ENCODE assay signal across 19 cellular contexts in genomic region chr13:112685856-112686255, GRCh38. TPM values are rescaled to one million over a fixed set of nuclear protein-coding genes. Genes with fewer than 3 reads are reported as not detected.
DNase-seq lines count a peak whose midpoint lies in the region; ATAC-seq and TF ChIP-seq lines count a peak whose summit lies in the region.
"Had no signal": no experiment of that assay in that cellular context is flagged by ENCODE, and none has a peak within 500 bp of the region (broad histone marks: within the 10 kb centered on the region; RNA-seq: fewer than 3 reads in every experiment).

No MANE protein-coding gene starts in this region.

- H3K4me1 ChIP-seq in HCT116 (ENCODE audit: control insufficient read depth in 1 of 2, insufficient read depth in 2 of 2, low read length in 2 of 2): peaks cover 3 to 21% of the 10 kb centered on the region in 2 experiments; a peak in 3 of 4 replicates
- H3K4me1 ChIP-seq in trophoblast cell (ENCODE audit: control insufficient read depth in 1 of 2, insufficient read depth in 2 of 2, low read length in 2 of 2): peaks cover 7 to 10% of the 10 kb centered on the region in 2 experiments

- no peaks in the 10 kb centered on the region for H3K9me3 Mint-ChIP-seq in effector memory CD8-positive, alpha-beta T cell
- H3K9me3 Mint-ChIP-seq: dendritic cell treated with granulocyte-macrophage colony-stimulating factor and Interleukin-4, amounts not matched to agents 40 ng/mL and 50 ng/mL, for 4 days had no signal

- peaks cover 4% of the 10 kb centered on the region for H3K79me2 ChIP-seq in HCT116 (ENCODE audit: insufficient read depth, low read length)
- H3K79me2 ChIP-seq in trophoblast cell (ENCODE audit: control insufficient read depth, insufficient read depth, low read length, poor library complexity): peaks cover 9% of the 10 kb centered on the region

- H2AK5ac ChIP-seq in trophoblast cell (ENCODE audit: low read length): no peak overlapping the region

- BruUV-seq in HCT116 (replicated peaks; lab: Mats Ljungman, UMichigan): no TSS peak

- no peak overlapping the region for H3K18ac ChIP-seq in trophoblast cell (ENCODE audit: low read length)

- no peaks in the 10 kb centered on the region for H3K9me2 ChIP-seq in HCT116 (ENCODE audit: insufficient read depth)

- H2BK12ac ChIP-seq in trophoblast cell (ENCODE audit: low read length): no peak overlapping the region

- H2AFZ ChIP-seq in HCT116 (ENCODE audit: low read depth, low read length, poor library complexity, severe bottlenecking) (no peak overlapping the region), trophoblast cell (ENCODE audit: insufficient read depth, low read length, poor library complexity) (no peak overlapping the region)

- DNase-seq in NCI-H2029 (lab: John Stamatoyannopoulos, UW) (peak; percentile 43), NCI-H2029 treated with DMSO at 0.1 percent for 48 hours (lab: John Stamatoyannopoulos, UW) (no peak), HCT116 (ENCODE audit: low read depth, low spot score) (no peak), epithelial cell of esophagus (ENCODE audit: low read depth) (peak; percentile 53), trophoblast cell (peak; percentile 69 to 78), AG08396 (ENCODE audit: low spot score) (no peak), NCI-H2107 (lab: John Stamatoyannopoulos, UW) (no peak)
- no peak for DNase-seq in effector memory CD8-positive, alpha-beta T cell
- DNase-seq: activated CD4-positive, alpha-beta T cell treated with anti-CD3 and anti-CD28 coated beads for 1 hour; activated effector memory CD4-positive, alpha-beta T cell treated with Interleukin-2 at 50 U/mL for 16 hours; C1 segment of cervical spinal cord; foreskin melanocyte; Karpas-422; NCI-H1436; NCI-H2227 treated with DMSO at 0.1 percent for 48 hours; T-helper 9 cell had no signal

- no peak overlapping the region for H4K8ac ChIP-seq in trophoblast cell (ENCODE audit: low read depth, low read length)

- H3K27ac Mint-ChIP-seq in effector memory CD8-positive, alpha-beta T cell: no peak overlapping the region
- H3K27ac Mint-ChIP-seq: dendritic cell treated with granulocyte-macrophage colony-stimulating factor and Interleukin-4, amounts not matched to agents 40 ng/mL and 50 ng/mL, for 4 days had no signal

- H3K4me2 ChIP-seq in HCT116 (ENCODE audit: low read length): 0 out of 2 replicates have a peak overlapping the region, but pooled peaks have one; percentile 9
- H3K4me2 ChIP-seq in trophoblast cell (ENCODE audit: low read length): no peak overlapping the region

- TF ChIP-seq RAD21 in HCT116 (IDR thresholded peaks at IDR 0.05; ENCODE audit: low read depth): no peak

- no peaks in the 10 kb centered on the region for H4K20me1 ChIP-seq in HCT116 (ENCODE audit: insufficient read depth)

- H3K27me3 Mint-ChIP-seq in effector memory CD8-positive, alpha-beta T cell: no peaks in the 10 kb centered on the region

- no peaks in the 10 kb centered on the region for H3K36me3 ChIP-seq in HCT116 (ENCODE audit: control insufficient read depth in 1 of 2, insufficient read depth in 2 of 2, low read length in 2 of 2)
- H3K36me3 ChIP-seq in trophoblast cell (ENCODE audit: control insufficient read depth in 1 of 2, insufficient read depth in 2 of 2, low read length in 2 of 2): no peaks in the 10 kb centered on the region

- TF ChIP-seq POLR2A in HCT116 (IDR thresholded peaks at IDR 0.05; ENCODE audit: borderline replicate concordance, extremely low read depth, insufficient read depth, insufficient read length): no peak

- no peak overlapping the region for H4K91ac ChIP-seq in trophoblast cell (ENCODE audit: low read depth, low read length)

- no CpG with 5 or more reads among the region's 5 CpGs for WGBS in trophoblast cell (ENCODE audit: extremely low coverage, insufficient coverage, insufficient read length)

- no peak overlapping the region for H3K23ac ChIP-seq in trophoblast cell (ENCODE audit: low read length)

- POLR2A ChIA-PET in HCT116 (lab: Charles Lee): no interaction called here

- H3K79me1 ChIP-seq in trophoblast cell (ENCODE audit: low read length): peaks cover 15% of the 10 kb centered on the region

- TF ChIP-seq CTCF in HCT116 (IDR thresholded peaks at IDR 0.05 in 2 of 3, conservative IDR thresholded peaks at IDR 0.05 in 1 of 3; ENCODE audit: borderline replicate concordance in 1 of 3, insufficient read depth in 1 of 3, low read depth in 2 of 3, low read length in 2 of 3) (no peak), epithelial cell of esophagus (IDR thresholded peaks at IDR 0.05; ENCODE audit: insufficient read depth, low read depth, low read length, missing control alignments) (no peak)

- peaks cover 10 to 16% of the 10 kb centered on the region in 2 donors for H3K4me1 Mint-ChIP-seq in effector memory CD8-positive, alpha-beta T cell (ENCODE audit: low read depth in 2 of 2)

- no peak overlapping the region for H3K4ac ChIP-seq in trophoblast cell (ENCODE audit: low read depth, low read length)

- no peak overlapping the region for H2BK120ac ChIP-seq in trophoblast cell (ENCODE audit: insufficient read depth, low read length, poor library complexity)

- H4K12ac ChIP-seq in trophoblast cell (ENCODE audit: low read depth, low read length): no peak overlapping the region

- no peak overlapping the region for H3K4me3 Mint-ChIP-seq in effector memory CD8-positive, alpha-beta T cell
- H3K4me3 Mint-ChIP-seq: dendritic cell treated with granulocyte-macrophage colony-stimulating factor and Interleukin-4, amounts not matched to agents 40 ng/mL and 50 ng/mL, for 4 days had no signal

- no peak overlapping the region for H3K27ac ChIP-seq in HCT116 (ENCODE audit: low read depth, low read length)
- no peak overlapping the region for H3K27ac ChIP-seq in trophoblast cell (ENCODE audit: low read depth, low read length)
- H3K27ac ChIP-seq: epithelial cell of prostate, SK-N-MC had no signal

- CTCF ChIA-PET in HCT116 (lab: Charles Lee): no interaction called here

- H3K36me3 Mint-ChIP-seq in effector memory CD8-positive, alpha-beta T cell (ENCODE audit: insufficient read depth): peaks cover 10% of the 10 kb centered on the region

- H2BK5ac ChIP-seq in trophoblast cell (ENCODE audit: low read depth, low read length, poor library complexity): no peak overlapping the region

- no peak for ATAC-seq in HCT116
- ATAC-seq in effector memory CD8-positive, alpha-beta T cell (replicated peaks): no peak

- no peaks in the 10 kb centered on the region for H3K27me3 ChIP-seq in HCT116 (ENCODE audit: insufficient read depth, low read length)
- H3K27me3 ChIP-seq in trophoblast cell (ENCODE audit: insufficient read depth, low read length): no peaks in the 10 kb centered on the region

- H3K14ac ChIP-seq in trophoblast cell (ENCODE audit: low read length): no peak overlapping the region

- H3K9ac ChIP-seq in HCT116 (ENCODE audit: low read length) (no peak overlapping the region), trophoblast cell (ENCODE audit: low read length) (no peak overlapping the region)

- intact Hi-C loops in HCT116 (cut with micrococcal nuclease): no loop called here

- no peak overlapping the region for H3K4me3 ChIP-seq in HCT116 (replicated peaks in 1 of 2; ENCODE audit: low read depth in 1 of 2, low read length in 2 of 2)
- H3K4me3 ChIP-seq in epithelial cell of esophagus (ENCODE audit: low read length): no peak overlapping the region
- no peak overlapping the region for H3K4me3 ChIP-seq in trophoblast cell (ENCODE audit: low read depth, low read length)
- H3K4me3 ChIP-seq: SK-N-MC had no signal

- H3K9me3 ChIP-seq in HCT116 (ENCODE audit: control insufficient read depth in 1 of 2, insufficient read depth in 1 of 2, low read depth in 1 of 2, low read length in 2 of 2) (no peaks in the 10 kb centered on the region), trophoblast cell (ENCODE audit: insufficient read depth, low read depth, low read length) (no peaks in the 10 kb centered on the region)

- RAD21 ChIA-PET in HCT116 (lab: Charles Lee; ENCODE audit: low non-redundant PET in 1 of 2, low total read pairs in 2 of 2, uncharacterized antibody in 2 of 2, unreplicated experiment in 2 of 2): interaction anchor here in 1 of 2 experiments (0.6 kb wide), 1 partner anchor 188 kb away, joined by 4 read pairs; no protein-coding TSS in a partner anchor

TF ChIP-seq in HCT116, 20 proteins besides CTCF, POLR2A, EP300 and RAD21:
- TF ChIP-seq POLR2AphosphoS5 (IDR thresholded peaks at IDR 0.05; ENCODE audit: low read depth, low read length): no peak
TF ChIP-seq in HCT116: peak in this region for 0.

RNA-seq across cellular contexts. Expression of gene ATP11A, which starts 4.0 kb away (rescaled TPM):
- total RNA-seq in HCT116 (2021; ENCODE audit: unreplicated experiment): 80.4 TPM
- 31.7 and 37.4 TPM in 2 replicates for polyA plus RNA-seq in HCT116 (2012)
- 28.9 and 29.2 TPM in 2 replicates for polyA plus RNA-seq in trophoblast cell (2013)

Comparison
In these comparisons a context has a peak if more than half of its experiments do, and no peak if none do; other contexts are left out.
1. DNase-seq: peak in NCI-H2029 (single experiment), epithelial cell of esophagus (single experiment) and trophoblast cell (2 of 2); none in NCI-H2029 treated with DMSO at 0.1 percent for 48 hours (single experiment), HCT116 (single experiment), AG08396 (single experiment), effector memory CD8-positive, alpha-beta T cell (0 of 3) and NCI-H2107 (single experiment).